Comparison of ENCODE assay signal across 1 cellular context in the genomic region with DNA sequence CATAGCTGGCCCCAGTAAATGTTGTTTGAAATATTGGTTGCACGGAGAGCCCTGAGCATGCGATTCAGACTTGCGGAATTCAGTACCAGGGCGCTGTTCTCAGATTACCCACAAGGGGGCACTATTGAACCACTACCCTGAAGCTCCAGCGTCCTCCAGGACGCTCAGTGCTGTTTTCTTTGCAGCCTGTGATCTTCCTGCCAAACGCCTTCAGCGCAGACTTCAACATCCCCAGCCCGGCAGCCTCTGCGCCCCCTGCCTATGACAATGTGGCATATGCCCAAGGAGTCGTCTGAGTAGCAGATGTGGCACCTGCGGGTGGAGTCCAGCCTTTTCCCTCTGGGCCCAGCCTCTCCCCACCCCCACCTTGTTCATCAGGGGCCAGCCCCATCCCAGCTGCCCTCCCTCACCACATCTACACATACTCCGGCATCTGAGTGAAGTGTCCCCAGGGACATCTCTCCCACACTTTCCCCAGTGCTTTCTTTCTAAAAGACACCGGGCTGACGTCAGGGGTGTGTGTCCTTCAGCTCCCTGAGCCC.
TF ChIP-seq lines count a peak whose summit lies in the region.

No MANE protein-coding gene starts in this region.

TF ChIP-seq in GM12878, 131 proteins besides CTCF, POLR2A, EP300 and RAD21 (continued from another document and continues in another):
- no peak for TF ChIP-seq REST (IDR thresholded peaks at IDR 0.05; ENCODE audit: low read depth, low read length)
- TF ChIP-seq, protein P1, sequence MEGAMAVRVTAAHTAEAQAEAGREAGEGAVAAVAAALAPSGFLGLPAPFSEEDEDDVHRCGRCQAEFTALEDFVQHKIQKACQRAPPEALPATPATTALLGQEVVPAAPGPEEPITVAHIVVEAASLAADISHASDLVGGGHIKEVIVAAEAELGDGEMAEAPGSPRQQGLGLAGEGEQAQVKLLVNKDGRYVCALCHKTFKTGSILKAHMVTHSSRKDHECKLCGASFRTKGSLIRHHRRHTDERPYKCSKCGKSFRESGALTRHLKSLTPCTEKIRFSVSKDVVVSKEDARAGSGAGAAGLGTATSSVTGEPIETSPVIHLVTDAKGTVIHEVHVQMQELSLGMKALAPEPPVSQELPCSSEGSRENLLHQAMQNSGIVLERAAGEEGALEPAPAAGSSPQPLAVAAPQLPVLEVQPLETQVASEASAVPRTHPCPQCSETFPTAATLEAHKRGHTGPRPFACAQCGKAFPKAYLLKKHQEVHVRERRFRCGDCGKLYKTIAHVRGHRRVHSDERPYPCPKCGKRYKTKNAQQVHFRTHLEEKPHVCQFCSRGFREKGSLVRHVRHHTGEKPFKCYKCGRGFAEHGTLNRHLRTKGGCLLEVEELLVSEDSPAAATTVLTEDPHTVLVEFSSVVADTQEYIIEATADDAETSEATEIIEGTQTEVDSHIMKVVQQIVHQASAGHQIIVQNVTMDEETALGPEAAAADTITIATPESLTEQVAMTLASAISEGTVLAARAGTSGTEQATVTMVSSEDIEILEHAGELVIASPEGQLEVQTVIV (IDR thresholded peaks at IDR 0.05; ENCODE audit: borderline replicate concordance, partially characterized antibody): no peak
- TF ChIP-seq, protein P2, sequence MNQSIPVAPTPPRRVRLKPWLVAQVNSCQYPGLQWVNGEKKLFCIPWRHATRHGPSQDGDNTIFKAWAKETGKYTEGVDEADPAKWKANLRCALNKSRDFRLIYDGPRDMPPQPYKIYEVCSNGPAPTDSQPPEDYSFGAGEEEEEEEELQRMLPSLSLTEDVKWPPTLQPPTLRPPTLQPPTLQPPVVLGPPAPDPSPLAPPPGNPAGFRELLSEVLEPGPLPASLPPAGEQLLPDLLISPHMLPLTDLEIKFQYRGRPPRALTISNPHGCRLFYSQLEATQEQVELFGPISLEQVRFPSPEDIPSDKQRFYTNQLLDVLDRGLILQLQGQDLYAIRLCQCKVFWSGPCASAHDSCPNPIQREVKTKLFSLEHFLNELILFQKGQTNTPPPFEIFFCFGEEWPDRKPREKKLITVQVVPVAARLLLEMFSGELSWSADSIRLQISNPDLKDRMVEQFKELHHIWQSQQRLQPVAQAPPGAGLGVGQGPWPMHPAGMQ (IDR thresholded peaks at IDR 0.05; ENCODE audit: borderline replicate concordance): no peak
- TF ChIP-seq NFYA (IDR thresholded peaks at IDR 0.05; ENCODE audit: borderline replicate concordance, low read depth, low read length): no peak
- no peak for TF ChIP-seq SUPT20H (IDR thresholded peaks at IDR 0.05; ENCODE audit: borderline replicate concordance, control insufficient read depth, low read depth, low read length)
- TF ChIP-seq POU2F2 (IDR thresholded peaks at IDR 0.05; ENCODE audit: borderline replicate concordance, low read depth, low read length): 0 out of 3 replicates have a peak, but pooled peaks have one; percentile 37
- no peak for TF ChIP-seq ZNF622 (IDR thresholded peaks at IDR 0.05)
- no peak for TF ChIP-seq NRF1 (conservative IDR thresholded peaks at IDR 0.05; ENCODE audit: low read depth, low read length)
- peak; percentile 75 for TF ChIP-seq SMARCA5 (IDR thresholded peaks at IDR 0.05)
- TF ChIP-seq KAT2A (conservative IDR thresholded peaks at IDR 0.05; ENCODE audit: control insufficient read depth, low read depth, low read length): no peak
- no peak for TF ChIP-seq ZBTB40 (IDR thresholded peaks at IDR 0.05; ENCODE audit: borderline replicate concordance)
- 0 out of 2 replicates have a peak, but pooled peaks have one; percentile 34 for TF ChIP-seq MTA2 (IDR thresholded peaks at IDR 0.05; ENCODE audit: low read depth)
- TF ChIP-seq MXI1 (IDR thresholded peaks at IDR 0.05; ENCODE audit: low read depth, low read length): 0 out of 2 replicates have a peak, but pooled peaks have one; percentile 15
- TF ChIP-seq ZBTB11 (CRISPR knock-in tag; IDR thresholded peaks at IDR 0.05): no peak
- TF ChIP-seq SP1 (IDR thresholded peaks at IDR 0.05; ENCODE audit: low read depth, low read length): no peak
- TF ChIP-seq HCFC1 (IDR thresholded peaks at IDR 0.05; ENCODE audit: low read length): no peak
- no peak for TF ChIP-seq E2F8 (IDR thresholded peaks at IDR 0.05; ENCODE audit: low read depth, partially characterized antibody)
- TF ChIP-seq RFX5 (IDR thresholded peaks at IDR 0.05; ENCODE audit: low read depth, low read length): no peak
- TF ChIP-seq HDAC6 (IDR thresholded peaks at IDR 0.05; ENCODE audit: unreplicated experiment): no peak
- TF ChIP-seq IRF4 (IDR thresholded peaks at IDR 0.05; ENCODE audit: low read depth, low read length): 0 out of 2 replicates have a peak, but pooled peaks have one; percentile 47
- TF ChIP-seq BHLHE40 (IDR thresholded peaks at IDR 0.05; ENCODE audit: borderline replicate concordance in 1 of 2, low read depth in 2 of 2, low read length in 1 of 2): peak; percentile 35 to 53; a peak in 3 of 4 replicates
- TF ChIP-seq MAX (IDR thresholded peaks at IDR 0.05; ENCODE audit: low read depth, low read length): no peak
- no peak for TF ChIP-seq BRCA1 (IDR thresholded peaks at IDR 0.05; ENCODE audit: low read depth, low read length)
- no peak for TF ChIP-seq IRF3 (IDR thresholded peaks at IDR 0.05)
- TF ChIP-seq SREBF1 (IDR thresholded peaks at IDR 0.05; ENCODE audit: low read length): no peak
- no peak for TF ChIP-seq SRF (IDR thresholded peaks at IDR 0.05; ENCODE audit: low read depth in 2 of 2, low read length in 2 of 2)
- no peak for TF ChIP-seq CBX5 (IDR thresholded peaks at IDR 0.05; ENCODE audit: low read depth)
- TF ChIP-seq ATF7 (IDR thresholded peaks at IDR 0.05; ENCODE audit: low read depth): no peak
- peak; percentile 84 for TF ChIP-seq SMC3 (IDR thresholded peaks at IDR 0.05; ENCODE audit: borderline replicate concordance, low read length)
- no peak for TF ChIP-seq JUNB (IDR thresholded peaks at IDR 0.05)
- 0 out of 2 replicates have a peak, but pooled peaks have one; percentile 15 for TF ChIP-seq CREB1 (IDR thresholded peaks at IDR 0.05; ENCODE audit: low read depth)
- no peak for TF ChIP-seq GABPA (IDR thresholded peaks at IDR 0.05; ENCODE audit: low read depth)
- TF ChIP-seq TAF1 (IDR thresholded peaks at IDR 0.05; ENCODE audit: borderline replicate concordance, low read depth, low read length): no peak
